11 cellular contexts compared by ENCODE assay signal in the genomic region with DNA sequence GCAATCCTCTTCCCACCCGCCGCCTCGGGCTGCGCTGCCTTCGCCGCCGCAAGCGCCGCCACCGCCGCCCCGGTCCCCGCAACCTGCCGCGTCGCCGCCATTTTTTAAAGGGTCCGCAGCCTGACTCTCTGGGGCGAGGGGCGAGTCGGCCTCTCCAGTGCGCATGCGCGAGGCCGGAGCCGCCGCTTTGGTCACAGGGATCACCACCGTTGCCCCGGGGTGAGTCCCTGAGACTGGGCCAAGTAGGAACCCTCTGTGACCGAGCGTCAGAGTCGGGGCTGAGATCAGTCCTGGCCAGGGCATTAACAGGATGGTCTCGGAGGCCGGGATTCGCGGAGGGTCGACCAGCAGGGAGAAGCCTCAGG. TPM values are rescaled to one million over a fixed set of nuclear protein-coding genes. Genes with fewer than 3 reads are reported as not detected.
DNase-seq lines count a peak whose midpoint lies in the region; ATAC-seq, FAIRE-seq and TF ChIP-seq lines count a peak whose summit lies in the region.
"Had no signal": no experiment of that assay in that cellular context is flagged by ENCODE, and none has a peak within 500 bp of the region (broad histone marks: within the 10 kb centered on the region; RNA-seq: fewer than 3 reads in every experiment).

No MANE protein-coding gene starts in this region.

- TF ChIP-seq CTCF in H1 (IDR thresholded peaks at IDR 0.05; ENCODE audit: control extremely low read depth in 1 of 3, insufficient read depth in 1 of 3, low read depth in 1 of 3, low read length in 3 of 3) (no peak), type B pancreatic cell (conservative IDR thresholded peaks at IDR 0.05) (no peak)

- H3K4me3 ChIP-seq in H1 (ENCODE audit: extremely low read depth in 1 of 4, insufficient read depth in 2 of 4, low read depth in 3 of 4, low read length in 4 of 4), result peak overlapping the region in 1 of 4 experiments; percentile 34; a peak in 1 of 8 replicates

- DNase-seq in NCI-H1092 treated with DMSO at 0.1 percent for 48 hours (lab: John Stamatoyannopoulos, UW), result peak; percentile 16
- DNase-seq in NCI-H1092 (lab: John Stamatoyannopoulos, UW), result no peak
- DNase-seq in H1 (ENCODE audit: low read depth in 1 of 2, low spot score in 2 of 2), result peak in 1 of 2 experiments; percentile 79
- peak; percentile 19 for DNase-seq in midbrain (lab: John Stamatoyannopoulos, UW)
- DNase-seq in type B pancreatic cell (ENCODE audit: extremely low spot score, unreplicated experiment), result peak; percentile 82
- DNase-seq in stimulated activated CD4-positive, alpha-beta T cell treated with anti-CD3 and anti-CD28 coated beads, Interleukin-15, amount 100 ng/mL, for 24 hours, result no peak
- no peak for DNase-seq in stimulated activated naive CD8-positive, alpha-beta T cell treated with anti-CD3 and anti-CD28 coated beads, Interleukin-15, Interleukin-2, amounts not matched to agents 100 U/mL and 50 U/mL, for 24 hours
- DNase-seq: activated naive CD4-positive, alpha-beta T cell treated with anti-CD3 and anti-CD28 coated beads for 36 hours; stimulated activated CD4-positive, alpha-beta T cell treated with anti-CD3 and anti-CD28 coated beads, Interleukin-4, amount 100 ng/mL, for 24 hours had no signal

- no peak overlapping the region for H2BK120ac ChIP-seq in H1 (replicated peaks; ENCODE audit: low read depth, low read length)

- H3K23ac ChIP-seq in H1 (ENCODE audit: insufficient read length), result no peak overlapping the region

- H3K27ac ChIP-seq in H1 (ENCODE audit: low read depth, low read length), result no peak overlapping the region
- H3K27ac ChIP-seq: 22Rv1 had no signal

- H2AFZ ChIP-seq in H1 (ENCODE audit: low read length), result no peak overlapping the region

- H3K9me3 Mint-ChIP-seq in type B pancreatic cell, result no peaks in the 10 kb centered on the region

- no peak overlapping the region for H2AK5ac ChIP-seq in H1 (ENCODE audit: low read depth, low read length)

- peaks cover 9% of the 10 kb centered on the region for H3K36me3 Mint-ChIP-seq in type B pancreatic cell

- H2BK12ac ChIP-seq in H1 (ENCODE audit: low read depth, low read length), result no peak overlapping the region

- H4K20me1 ChIP-seq in H1 (replicated peaks in 1 of 2; ENCODE audit: control insufficient read depth in 1 of 2, insufficient read depth in 2 of 2, low read length in 2 of 2), result no peaks in the 10 kb centered on the region

- H3K27me3 ChIP-seq in H1 (replicated peaks in 1 of 4; ENCODE audit: control insufficient read depth in 3 of 4, extremely low read depth in 1 of 4, insufficient read depth in 3 of 4, low read length in 3 of 4), result no peaks in the 10 kb centered on the region

- no peak for TF ChIP-seq RAD21 in H1 (IDR thresholded peaks at IDR 0.05 in 1 of 2, conservative IDR thresholded peaks at IDR 0.05 in 1 of 2; ENCODE audit: low read depth in 2 of 2, low read length in 2 of 2)

- no peak overlapping the region for H4K91ac ChIP-seq in H1 (replicated peaks; ENCODE audit: insufficient read length, low read length)

- H3K18ac ChIP-seq in H1 (ENCODE audit: extremely low read depth, low read length), result no peak overlapping the region

- no peak overlapping the region for H3K56ac ChIP-seq in H1 (replicated peaks; ENCODE audit: insufficient read length, low read depth, low read length)

- H3K14ac ChIP-seq in H1 (ENCODE audit: insufficient read length), result no peak overlapping the region

- H3K4me1 ChIP-seq in H1 (replicated peaks in 1 of 4; ENCODE audit: control insufficient read depth in 3 of 4, insufficient read depth in 4 of 4, low read length in 3 of 4), result no peaks in the 10 kb centered on the region; a peak in 1 of 7 replicates

- CTCF ChIA-PET in H1 (lab: Charles Lee; ENCODE audit: partially characterized antibody), result no interaction called here

- peak overlapping the region in 1 of 2 experiments; percentile 43; a peak in 2 of 4 replicates for H3K4me2 ChIP-seq in H1 (ENCODE audit: insufficient read depth in 1 of 2, low read depth in 2 of 2, low read length in 2 of 2)

- peak overlapping the region; percentile 55 for H3K27ac Mint-ChIP-seq in type B pancreatic cell
- H3K27ac Mint-ChIP-seq: activated naive CD4-positive, alpha-beta T cell treated with anti-CD3 and anti-CD28 coated beads for 36 hours had no signal

- peak overlapping the region; percentile 89 for H3K4me3 Mint-ChIP-seq in type B pancreatic cell
- H3K4me3 Mint-ChIP-seq: activated naive CD4-positive, alpha-beta T cell treated with anti-CD3 and anti-CD28 coated beads for 36 hours had no signal

- H3K79me2 ChIP-seq in H1 (ENCODE audit: control insufficient read depth in 1 of 2, insufficient read depth in 2 of 2, low read length in 2 of 2), result no peaks in the 10 kb centered on the region

- peaks cover 6 to 49% of the 10 kb centered on the region in 2 experiments for H3K9me3 ChIP-seq in H1 (ENCODE audit: insufficient read depth in 2 of 2, low read depth in 1 of 2, low read length in 1 of 2)

- no peak overlapping the region for H2BK15ac ChIP-seq in H1 (ENCODE audit: low read length)

- no peaks in the 10 kb centered on the region for H3K23me2 ChIP-seq in H1 (ENCODE audit: low read depth, low read length)

- no peaks in the 10 kb centered on the region for H3K27me3 Mint-ChIP-seq in type B pancreatic cell

- no peak overlapping the region for H3K4ac ChIP-seq in H1 (replicated peaks; ENCODE audit: insufficient read length, low read depth, low read length)

- no peak for TF ChIP-seq POLR2A in H1 (IDR thresholded peaks at IDR 0.05; ENCODE audit: control extremely low read depth in 1 of 2, low read depth in 2 of 2, low read length in 2 of 2)

- no peak overlapping the region for H4K5ac ChIP-seq in H1 (ENCODE audit: insufficient read length, low read depth, low read length)

- no peak overlapping the region; a peak in 1 of 7 replicates for H3K9ac ChIP-seq in H1 (replicated peaks in 1 of 4; ENCODE audit: extremely low read depth in 1 of 4, low read depth in 3 of 4, low read length in 3 of 4)

- no peaks in the 10 kb centered on the region for H3K4me1 Mint-ChIP-seq in type B pancreatic cell (ENCODE audit: unreplicated experiment)

- 94% methylated on average over 23 of the region's 37 CpGs; no CpG with 5 or more reads in 1 of the 2 experiments for WGBS in H1 (ENCODE audit: extremely low coverage in 1 of 2, insufficient coverage in 1 of 2, insufficient read length in 1 of 2, insufficient replicate concordance in 2 of 2, low coverage in 1 of 2, low lambda C conversion rate in 2 of 2, missing lambda C conversion rate in 1 of 2), 2 experiments

- no peak for ATAC-seq in HG03139 (IDR thresholded peaks at IDR 0.05; ENCODE audit: unreplicated experiment)
- no peak for ATAC-seq in stimulated activated naive CD8-positive, alpha-beta T cell treated with anti-CD3 and anti-CD28 coated beads, Interleukin-15, Interleukin-2, amounts not matched to agents 100 U/mL and 50 U/mL, for 24 hours

- H3K36me3 ChIP-seq in H1 (ENCODE audit: control insufficient read depth in 2 of 4, insufficient read depth in 4 of 4, low read length in 3 of 4), result peaks cover 0 to 2% (median 0%) of the 10 kb centered on the region in 4 experiments; a peak in 1 of 8 replicates

- H3K79me1 ChIP-seq in H1 (ENCODE audit: low read depth, low read length), result no peaks in the 10 kb centered on the region

- no peak overlapping the region for H2BK5ac ChIP-seq in H1 (ENCODE audit: low read depth, low read length)

- peak overlapping the region; percentile 89; the same call in 1 of the 2 replicates for H4K8ac ChIP-seq in H1 (ENCODE audit: extremely low read depth, insufficient read depth, low read length)

- no peak for FAIRE-seq in H1 (lab: Jason Lieb, UNC)

- POLR2A ChIA-PET in H1 (lab: Charles Lee; ENCODE audit: partially characterized antibody), result no interaction called here

- TF ChIP-seq EP300 in H1 (IDR thresholded peaks at IDR 0.05; ENCODE audit: borderline replicate concordance in 1 of 2, low read depth in 2 of 2, low read length in 2 of 2), result no peak

- no peak overlapping the region for H2BK20ac ChIP-seq in H1 (ENCODE audit: low read length)

TF ChIP-seq in H1, 55 proteins besides CTCF, POLR2A, EP300 and RAD21 (continues in another document):
- TF ChIP-seq CHD2 (IDR thresholded peaks at IDR 0.05; ENCODE audit: low read length), result no peak
- TF ChIP-seq HDAC6 (IDR thresholded peaks at IDR 0.05; ENCODE audit: low read depth, low read length), result no peak
- no peak for TF ChIP-seq CEBPB (IDR thresholded peaks at IDR 0.05; ENCODE audit: low read depth, low read length)
- TF ChIP-seq, protein P1, sequence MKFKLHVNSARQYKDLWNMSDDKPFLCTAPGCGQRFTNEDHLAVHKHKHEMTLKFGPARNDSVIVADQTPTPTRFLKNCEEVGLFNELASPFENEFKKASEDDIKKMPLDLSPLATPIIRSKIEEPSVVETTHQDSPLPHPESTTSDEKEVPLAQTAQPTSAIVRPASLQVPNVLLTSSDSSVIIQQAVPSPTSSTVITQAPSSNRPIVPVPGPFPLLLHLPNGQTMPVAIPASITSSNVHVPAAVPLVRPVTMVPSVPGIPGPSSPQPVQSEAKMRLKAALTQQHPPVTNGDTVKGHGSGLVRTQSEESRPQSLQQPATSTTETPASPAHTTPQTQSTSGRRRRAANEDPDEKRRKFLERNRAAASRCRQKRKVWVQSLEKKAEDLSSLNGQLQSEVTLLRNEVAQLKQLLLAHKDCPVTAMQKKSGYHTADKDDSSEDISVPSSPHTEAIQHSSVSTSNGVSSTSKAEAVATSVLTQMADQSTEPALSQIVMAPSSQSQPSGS (IDR thresholded peaks at IDR 0.05; ENCODE audit: low read length), result no peak

RNA-seq across cellular contexts. Expression of gene ZNF146, which starts 42.6 kb away (rescaled TPM):
- 154 and 161 TPM in 2 replicates for total RNA-seq in H1 (2021; fragmentation: NEBNext Ultra II Directional; extraction: Animal tissue kit (Norgen Biotek cat#: 25700))
- 18.8 and 27.0 TPM in 2 replicates for polyA plus RNA-seq in H1 (2011; rRNA removed)
- 67.9 TPM for polyA plus RNA-seq in H1 (2011; cell fraction: cytosol; rRNA removed)
- 29.6 TPM for polyA plus RNA-seq in H1 (2011; cell fraction: nucleus; rRNA removed)
- 74.1 to 160 TPM (median 94.5 TPM) in 4 replicates for polyA plus RNA-seq in H1 (2012, experiment 1 of 2)
- 6.1 TPM for polyA plus RNA-seq in H1 (2012, experiment 2 of 2)
- polyA plus RNA-seq in H1 (2013, experiment 1 of 2), result 106 TPM
- 101 TPM for polyA plus RNA-seq in H1 (2013, experiment 2 of 2)
- 68.0 and 109 TPM in 2 replicates for polyA minus RNA-seq in H1 (2011; rRNA and poly(A)+ RNA removed)
- polyA minus RNA-seq in H1 (2011; cell fraction: cytosol; rRNA and poly(A)+ RNA removed), result 59.6 TPM
- polyA minus RNA-seq in H1 (2011; cell fraction: nucleus; rRNA and poly(A)+ RNA removed), result 159 TPM
- 92.6 and 110 TPM in 2 replicates for total RNA-seq in type B pancreatic cell (ENCODE audit: low replicate concordance)

RNA-seq across cellular contexts. Expression of gene ZNF565, which starts 43.0 kb away (rescaled TPM):
- 2.7 and 3.1 TPM in 2 replicates for total RNA-seq in H1 (2021; fragmentation: NEBNext Ultra II Directional; extraction: Animal tissue kit (Norgen Biotek cat#: 25700))
- polyA plus RNA-seq in H1 (2011; rRNA removed), result 0.42 and 0.89 TPM in 2 replicates
- 1.3 TPM for polyA plus RNA-seq in H1 (2011; cell fraction: cytosol; rRNA removed)
- 0.76 TPM for polyA plus RNA-seq in H1 (2011; cell fraction: nucleus; rRNA removed)
- 1.8 to 2.5 TPM (median 2.2 TPM) in 4 replicates for polyA plus RNA-seq in H1 (2012, experiment 1 of 2)
- polyA plus RNA-seq in H1 (2012, experiment 2 of 2), result 0.41 TPM
- 1.4 TPM for polyA plus RNA-seq in H1 (2013, experiment 1 of 2)
- 1.6 TPM for polyA plus RNA-seq in H1 (2013, experiment 2 of 2)
- 2.3 and 3.0 TPM in 2 replicates for polyA minus RNA-seq in H1 (2011; rRNA and poly(A)+ RNA removed)
- polyA minus RNA-seq in H1 (2011; cell fraction: cytosol; rRNA and poly(A)+ RNA removed), result 2.3 TPM
- 2.4 TPM for polyA minus RNA-seq in H1 (2011; cell fraction: nucleus; rRNA and poly(A)+ RNA removed)
- total RNA-seq in type B pancreatic cell (ENCODE audit: low replicate concordance), result 5.6 and 6.8 TPM in 2 replicates

Comparison
In these comparisons a context has a peak if more than half of its experiments do, and no peak if none do; other contexts are left out.
1. DNase-seq: peak in NCI-H1092 treated with DMSO at 0.1 percent for 48 hours (single experiment), midbrain (single experiment) and type B pancreatic cell (single experiment); none in NCI-H1092 (single experiment), stimulated activated CD4-positive, alpha-beta T cell treated with anti-CD3 and anti-CD28 coated beads, Interleukin-15, amount 100 ng/mL, for 24 hours (single experiment) and stimulated activated naive CD8-positive, alpha-beta T cell treated with anti-CD3 and anti-CD28 coated beads, Interleukin-15, Interleukin-2, amounts not matched to agents 100 U/mL and 50 U/mL, for 24 hours (single experiment).